22 cellular contexts compared by ENCODE assay signal in the genomic region with DNA sequence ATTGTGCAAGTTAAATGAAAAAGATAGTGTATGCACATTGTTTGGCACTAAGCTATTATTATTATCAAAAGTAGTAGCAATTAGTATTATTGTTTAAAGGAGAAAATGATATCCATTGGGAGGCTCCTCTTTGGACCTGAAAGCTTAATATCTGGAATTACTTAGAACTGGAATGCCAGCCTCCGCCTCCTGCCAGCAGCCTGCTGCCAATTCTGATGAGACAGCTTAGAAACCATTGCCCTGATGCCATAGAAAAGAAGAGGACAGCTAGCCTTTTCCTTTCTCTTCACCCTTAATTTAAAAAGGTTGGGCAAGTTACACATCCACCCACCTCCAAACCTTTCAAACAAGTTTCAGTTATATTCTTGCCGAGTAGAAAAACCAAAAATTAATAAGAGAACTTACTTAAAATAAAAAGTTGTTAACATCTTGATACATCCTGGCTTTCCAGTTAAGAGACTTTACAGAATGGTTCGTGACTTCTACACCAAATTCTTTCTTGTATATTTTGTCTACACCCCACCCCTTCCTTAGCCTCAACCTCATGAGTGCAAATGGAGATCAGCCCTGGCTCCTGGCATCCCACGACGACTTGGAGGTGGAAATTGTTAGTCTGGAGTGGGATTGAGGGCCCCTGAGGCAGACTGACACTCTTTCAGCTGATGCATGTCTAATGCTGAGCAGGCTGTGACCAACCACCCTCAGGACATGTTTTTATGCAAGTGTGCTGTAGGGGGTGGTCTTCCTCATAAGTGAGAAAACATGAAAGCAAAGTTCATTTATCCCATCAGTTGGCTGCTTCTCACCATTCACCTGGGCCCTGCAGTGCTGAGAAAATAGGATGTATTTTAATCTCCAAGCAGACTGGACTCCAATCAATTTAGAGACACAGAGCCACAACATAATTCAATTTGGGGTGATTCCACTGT.
A peak's percentile ranks its signal among the peaks of the same experiment; 100 is the strongest.
DNase-seq lines count a peak whose midpoint lies in the region; ATAC-seq, FAIRE-seq and TF ChIP-seq lines count a peak whose summit lies in the region.
"Had no signal": no experiment of that assay in that cellular context is flagged by ENCODE, and none has a peak within 500 bp of the region (broad histone marks: within the 10 kb centered on the region; RNA-seq: fewer than 3 reads in every experiment).

No MANE protein-coding gene starts in this region.

- no peak for ATAC-seq in GM21528 (IDR thresholded peaks at IDR 0.05; ENCODE audit: low FRiP score, unreplicated experiment)
- ATAC-seq: naive thymus-derived CD8-positive, alpha-beta T cell had no signal

- H3K27me3 ChIP-seq in endothelial cell of umbilical vein (ENCODE audit: control insufficient read depth in 2 of 2, insufficient read depth in 2 of 2, low read length in 2 of 2): no peaks in the 10 kb centered on the region
- peaks cover 7% of the 10 kb centered on the region for H3K27me3 ChIP-seq in osteoblast (ENCODE audit: insufficient read depth, low read length)
- H3K27me3 ChIP-seq: cardiac muscle cell had no signal

- H3K4me3 ChIP-seq in endothelial cell of umbilical vein (replicated peaks in 1 of 3; ENCODE audit: insufficient read depth in 1 of 3, low read depth in 1 of 3, low read length in 3 of 3) (no peak overlapping the region), osteoblast (ENCODE audit: insufficient read depth, low read length) (no peak overlapping the region)
- H3K4me3 ChIP-seq: cardiac muscle cell, lung, PC-9, SK-N-MC had no signal

- POLR2A ChIA-PET in endothelial cell of umbilical vein (lab: Charles Lee): interaction anchor here (1.0 to 1.3 kb wide), 2 partner anchors 12 to 111 kb away, joined by 4 to 6 read pairs; no protein-coding TSS in a partner anchor

- no peaks in the 10 kb centered on the region for H3K36me3 Mint-ChIP-seq in nephron progenitor cell (ENCODE audit: low read depth)

- H3K27ac ChIP-seq in endothelial cell of umbilical vein (ENCODE audit: insufficient read depth, low read depth, low read length) (peak overlapping the region; percentile 19), osteoblast (ENCODE audit: low read depth, low read length) (no peak overlapping the region)
- H3K27ac ChIP-seq: cardiac muscle cell, PC-9, SK-N-MC had no signal

- no peaks in the 10 kb centered on the region for H4K20me1 ChIP-seq in endothelial cell of umbilical vein (replicated peaks; ENCODE audit: control insufficient read depth, extremely low read depth, insufficient read depth, low read length)
- H4K20me1 ChIP-seq in osteoblast (ENCODE audit: insufficient read depth, low read length): no peaks in the 10 kb centered on the region

- TF ChIP-seq POLR2A in endothelial cell of umbilical vein (IDR thresholded peaks at IDR 0.05; ENCODE audit: low read depth, low read length): no peak

- no peak overlapping the region for H3K4me3 Mint-ChIP-seq in nephron progenitor cell
- H3K4me3 Mint-ChIP-seq: activated CD4-positive, alpha-beta memory T cell treated with anti-CD3 and anti-CD28 coated beads, Interleukin-2, amount 10 ng/mL, durations not matched to agents 7 days and 5 days had no signal

- CTCF ChIA-PET in endothelial cell of umbilical vein (lab: Charles Lee): interaction anchor here (0.8 to 2.7 kb wide), 5 partner anchors 11 to 125 kb away, joined by 3 to 11 read pairs (median 3); no protein-coding TSS in a partner anchor

- H3K27ac Mint-ChIP-seq in nephron progenitor cell: no peak overlapping the region
- H3K27ac Mint-ChIP-seq: activated CD4-positive, alpha-beta memory T cell treated with anti-CD3 and anti-CD28 coated beads, Interleukin-2, amount 10 ng/mL, durations not matched to agents 7 days and 5 days; naive thymus-derived CD8-positive, alpha-beta T cell had no signal

- H3K9me1 ChIP-seq in endothelial cell of umbilical vein (replicated peaks; ENCODE audit: control insufficient read depth, extremely low read depth, insufficient read depth, low read length): no peaks in the 10 kb centered on the region

- peaks cover 22% of the 10 kb centered on the region for H3K9me3 Mint-ChIP-seq in nephron progenitor cell
- H3K9me3 Mint-ChIP-seq: activated CD4-positive, alpha-beta memory T cell treated with anti-CD3 and anti-CD28 coated beads, Interleukin-2, amount 10 ng/mL, durations not matched to agents 7 days and 5 days had no signal

- H2AFZ ChIP-seq in endothelial cell of umbilical vein (ENCODE audit: low read depth, low read length) (no peak overlapping the region), osteoblast (ENCODE audit: low read length) (no peak overlapping the region)
- H2AFZ ChIP-seq: PC-9 had no signal

- no TSS peak for BruUV-seq in endothelial cell of umbilical vein (replicated peaks; lab: Mats Ljungman, UMichigan)

- no peak for FAIRE-seq in endothelial cell of umbilical vein (lab: Jason Lieb, UNC)
- FAIRE-seq: D721Med, GM19239, TTC549 had no signal

- H3K79me2 ChIP-seq in endothelial cell of umbilical vein (ENCODE audit: control insufficient read depth, insufficient read depth, low read length): peaks cover 3% of the 10 kb centered on the region
- H3K79me2 ChIP-seq in osteoblast (ENCODE audit: insufficient read depth, low read length): no peaks in the 10 kb centered on the region

- H3K4me2 ChIP-seq in endothelial cell of umbilical vein (ENCODE audit: insufficient read depth, low read length) (peak overlapping the region; percentile 69), osteoblast (ENCODE audit: insufficient read depth, low read length) (no peak overlapping the region)
- H3K4me2 ChIP-seq: PC-9 had no signal

- dilution Hi-C loops in endothelial cell of umbilical vein (cut with MboI; ENCODE audit: extremely low pct_ligation_motif_present, low sequenced_read_pairs): no loop called here

- peak in 1 of 2 donors; percentile 10 for TF ChIP-seq CTCF in endothelial cell of umbilical vein (IDR thresholded peaks at IDR 0.05; ENCODE audit: extremely low read depth in 1 of 2, insufficient read depth in 1 of 2, low read depth in 1 of 2, low read length in 2 of 2)
- no peak for TF ChIP-seq CTCF in osteoblast (IDR thresholded peaks at IDR 0.05; ENCODE audit: extremely low read depth, low read depth, low read length)
- TF ChIP-seq CTCF in nephron progenitor cell (IDR thresholded peaks at IDR 0.05): no peak

- H3K27me3 Mint-ChIP-seq in nephron progenitor cell (ENCODE audit: low read depth, poor library complexity): peaks cover 3% of the 10 kb centered on the region
- H3K27me3 Mint-ChIP-seq: activated CD4-positive, alpha-beta memory T cell treated with anti-CD3 and anti-CD28 coated beads, Interleukin-2, amount 10 ng/mL, durations not matched to agents 7 days and 5 days had no signal

- peaks cover 11 to 12% of the 10 kb centered on the region in 2 experiments for H3K36me3 ChIP-seq in endothelial cell of umbilical vein (ENCODE audit: control insufficient read depth in 2 of 2, extremely low read depth in 1 of 2, insufficient read depth in 2 of 2, low read length in 2 of 2)
- H3K36me3 ChIP-seq in osteoblast (ENCODE audit: insufficient read depth, low read length): no peaks in the 10 kb centered on the region
- H3K36me3 ChIP-seq: cardiac muscle cell had no signal

- peaks cover 10% of the 10 kb centered on the region for H3K4me1 Mint-ChIP-seq in nephron progenitor cell
- H3K4me1 Mint-ChIP-seq: activated CD4-positive, alpha-beta memory T cell treated with anti-CD3 and anti-CD28 coated beads, Interleukin-2, amount 10 ng/mL, durations not matched to agents 7 days and 5 days had no signal

- intact Hi-C loops in endothelial cell of umbilical vein (cut with micrococcal nuclease): loop anchor here (2.0 kb wide), 1 partner anchor 77 kb away; no protein-coding TSS in a partner anchor

- peaks cover 54% of the 10 kb centered on the region for H3K4me1 ChIP-seq in endothelial cell of umbilical vein (ENCODE audit: control insufficient read depth, extremely low read depth, insufficient read depth, low read length)
- H3K4me1 ChIP-seq in osteoblast (ENCODE audit: insufficient read depth, low read length): no peaks in the 10 kb centered on the region

- DNase-seq in ELR (ENCODE audit: low read depth): peak; percentile 45
- peak; percentile 48 for DNase-seq in OCI-M1 (lab: John Stamatoyannopoulos, UW)
- DNase-seq in endothelial cell of umbilical vein (ENCODE audit: low read depth, low spot score): peak; percentile 59
- peak; percentile 44 for DNase-seq in osteoblast (ENCODE audit: insufficient read length, low spot score, missing footprints)
- DNase-seq in stimulated activated CD4-positive, alpha-beta T cell treated with anti-CD3 and anti-CD28 coated beads, Interleukin-4, amount 100 ng/mL, for 24 hours: no peak
- no peak for DNase-seq in nephron progenitor cell
- no peak for DNase-seq in T-helper 9 cell
- DNase-seq: activated CD4-positive, alpha-beta memory T cell treated with anti-CD3 and anti-CD28 coated beads, Interleukin-2, amount 10 ng/mL, durations not matched to agents 7 days and 5 days; activated T-cell treated with anti-CD3 and anti-CD28 coated beads, Interleukin-2, amount 50 U/mL, for 48 hours; naive thymus-derived CD8-positive, alpha-beta T cell; NCI-H2107; NCI-H526; PC-9; stimulated activated CD4-positive, alpha-beta T cell treated with anti-CD3 and anti-CD28 coated beads, Interleukin-1b, Interleukin-23, amount 100 ng/mL, for 48 hours; substantia nigra had no signal

- H3K9me3 ChIP-seq in endothelial cell of umbilical vein (replicated peaks; ENCODE audit: control insufficient read depth, insufficient read depth, low read length) (no peaks in the 10 kb centered on the region), osteoblast (ENCODE audit: low read depth, low read length) (no peaks in the 10 kb centered on the region)

- no peak overlapping the region for H3K9ac ChIP-seq in endothelial cell of umbilical vein (replicated peaks; ENCODE audit: extremely low read depth, insufficient read depth, low read length)

TF ChIP-seq in endothelial cell of umbilical vein, 7 proteins besides CTCF, POLR2A, EP300 and RAD21:
- TF ChIP-seq POLR2AphosphoS5 (IDR thresholded peaks at IDR 0.05; ENCODE audit: insufficient read depth, low read depth, low read length): peak; percentile 8
- TF ChIP-seq JUN (IDR thresholded peaks at IDR 0.05; ENCODE audit: borderline replicate concordance, insufficient read depth, insufficient read length, low read depth): no peak

Comparison
In these comparisons a context has a peak if more than half of its experiments do, and no peak if none do; other contexts are left out.
1. DNase-seq: peak in ELR (single experiment), OCI-M1 (single experiment), endothelial cell of umbilical vein (single experiment) and osteoblast (single experiment); none in stimulated activated CD4-positive, alpha-beta T cell treated with anti-CD3 and anti-CD28 coated beads, Interleukin-4, amount 100 ng/mL, for 24 hours (single experiment), nephron progenitor cell (single experiment) and T-helper 9 cell (single experiment).